In the genomic region with DNA sequence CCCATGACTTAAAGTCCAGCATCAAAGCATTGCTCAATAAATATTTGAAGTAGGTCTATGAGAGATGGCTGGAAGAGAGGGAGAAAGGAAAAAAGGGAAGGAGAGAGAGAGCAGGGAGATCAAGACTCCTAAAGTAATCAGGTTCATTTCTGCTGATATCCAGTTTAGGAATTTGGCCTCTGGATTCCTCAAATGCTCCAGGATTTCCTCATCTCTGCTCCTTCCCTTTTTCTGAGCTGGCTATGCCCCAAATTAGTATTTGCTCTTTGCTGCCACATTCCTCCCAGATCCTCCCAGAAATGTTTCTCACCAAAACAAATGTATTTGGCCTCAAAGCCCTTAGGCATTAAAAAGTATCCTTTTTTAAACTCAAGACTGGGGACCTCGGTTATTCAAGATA, we compare ENCODE assay signal across 18 cellular contexts.
DNase-seq lines count a peak whose midpoint lies in the region; ATAC-seq and TF ChIP-seq lines count a peak whose summit lies in the region.
"Had no signal": no experiment of that assay in that cellular context is flagged by ENCODE, and none has a peak within 500 bp of the region (broad histone marks: within the 10 kb centered on the region; RNA-seq: fewer than 3 reads in every experiment).

No MANE protein-coding gene starts in this region.

- H3K36me3 Mint-ChIP-seq in HFFc6 (ENCODE audit: low read depth) (no peaks in the 10 kb centered on the region), mesothelial cell of epicardium (no peaks in the 10 kb centered on the region), chondrocyte (ENCODE audit: low read depth) (no peaks in the 10 kb centered on the region)
- no peaks in the 10 kb centered on the region for H3K36me3 Mint-ChIP-seq in effector memory CD8-positive, alpha-beta T cell (ENCODE audit: insufficient read depth)
- H3K36me3 Mint-ChIP-seq: naive thymus-derived CD4-positive, alpha-beta T cell had no signal

- no peak for TF ChIP-seq CTCF in AG10803 (conservative IDR thresholded peaks at IDR 0.05; ENCODE audit: low read length)
- no peak for TF ChIP-seq CTCF in HFFc6 (IDR thresholded peaks at IDR 0.05)
- TF ChIP-seq CTCF in cardiac fibroblast (IDR thresholded peaks at IDR 0.05; ENCODE audit: low read depth, low read length) = no peak
- TF ChIP-seq CTCF in mesothelial cell of epicardium (IDR thresholded peaks at IDR 0.05; ENCODE audit: unreplicated experiment) = no peak
- TF ChIP-seq CTCF in chondrocyte (IDR thresholded peaks at IDR 0.05) = no peak

- no peaks in the 10 kb centered on the region for H3K9me3 Mint-ChIP-seq in HFFc6
- H3K9me3 Mint-ChIP-seq in mesothelial cell of epicardium = no peaks in the 10 kb centered on the region
- H3K9me3 Mint-ChIP-seq in chondrocyte (ENCODE audit: low read depth) = no peaks in the 10 kb centered on the region
- H3K9me3 Mint-ChIP-seq in effector memory CD8-positive, alpha-beta T cell = peaks cover 4 to 13% of the 10 kb centered on the region in 2 donors

- DNase-seq in AG10803 (ENCODE audit: low read depth) (peak; percentile 79), HFFc6 (peak; percentile 75), cardiac fibroblast (ENCODE audit: low read depth in 2 of 2) (peak; percentile 13 to 56), mesothelial cell of epicardium (ENCODE audit: low spot score in 2 of 2, unreplicated experiment in 2 of 2) (no peak), chondrocyte (ENCODE audit: low spot score) (no peak), nucleus accumbens (lab: John Stamatoyannopoulos, UW) (no peak), medulla oblongata (ENCODE audit: extremely low spot score) (no peak)
- DNase-seq in effector memory CD8-positive, alpha-beta T cell = no peak
- DNase-seq: activated CD4-positive, alpha-beta T cell treated with anti-CD3 and anti-CD28 coated beads for 48 hours; activated T-cell treated with anti-CD3 and anti-CD28 coated beads, Interleukin-2, amount 50 U/mL, for 4 hours; adrenal gland; kidney; naive thymus-derived CD4-positive, alpha-beta T cell; NCI-H1694 treated with DMSO at 0.1 percent for 48 hours; NCI-H69; stimulated activated CD4-positive, alpha-beta T cell treated with anti-CD3 and anti-CD28 coated beads, Interleukin-2, amount 100 ng/mL, for 48 hours had no signal

- no peaks in the 10 kb centered on the region for H3K27me3 Mint-ChIP-seq in HFFc6 (ENCODE audit: insufficient read depth)
- H3K27me3 Mint-ChIP-seq in mesothelial cell of epicardium (ENCODE audit: low read depth) = no peaks in the 10 kb centered on the region
- no peaks in the 10 kb centered on the region for H3K27me3 Mint-ChIP-seq in chondrocyte (ENCODE audit: low read depth)
- no peaks in the 10 kb centered on the region for H3K27me3 Mint-ChIP-seq in effector memory CD8-positive, alpha-beta T cell
- H3K27me3 Mint-ChIP-seq: naive thymus-derived CD4-positive, alpha-beta T cell had no signal

- H3K4me3 Mint-ChIP-seq in HFFc6 (peak overlapping the region; percentile 44), mesothelial cell of epicardium (no peak overlapping the region), chondrocyte (ENCODE audit: unreplicated experiment) (no peak overlapping the region)
- no peak overlapping the region for H3K4me3 Mint-ChIP-seq in effector memory CD8-positive, alpha-beta T cell
- H3K4me3 Mint-ChIP-seq: activated T-cell treated with anti-CD3 and anti-CD28 coated beads, Interleukin-2, amount 50 U/mL, for 4 hours; naive thymus-derived CD4-positive, alpha-beta T cell had no signal

- H3K4me1 Mint-ChIP-seq in HFFc6 (ENCODE audit: low read depth) = peaks cover 63% of the 10 kb centered on the region
- peaks cover 10% of the 10 kb centered on the region for H3K4me1 Mint-ChIP-seq in mesothelial cell of epicardium
- peaks cover 23% of the 10 kb centered on the region for H3K4me1 Mint-ChIP-seq in chondrocyte (ENCODE audit: low read depth)
- no peaks in the 10 kb centered on the region for H3K4me1 Mint-ChIP-seq in effector memory CD8-positive, alpha-beta T cell (ENCODE audit: low read depth in 2 of 2)
- H3K4me1 Mint-ChIP-seq: naive thymus-derived CD4-positive, alpha-beta T cell had no signal

- H3K4me3 ChIP-seq in AG10803 (ENCODE audit: low read length) (no peak overlapping the region), cardiac fibroblast (replicated peaks in 1 of 2; ENCODE audit: low read depth in 2 of 2, low read length in 2 of 2) (no peak overlapping the region)
- H3K4me3 ChIP-seq: adrenal gland, K562, tibial nerve had no signal

- H3K27ac Mint-ChIP-seq in HFFc6 = peak overlapping the region; percentile 47
- peak overlapping the region; percentile 60 for H3K27ac Mint-ChIP-seq in mesothelial cell of epicardium
- no peak overlapping the region for H3K27ac Mint-ChIP-seq in chondrocyte (ENCODE audit: unreplicated experiment)
- no peak overlapping the region for H3K27ac Mint-ChIP-seq in effector memory CD8-positive, alpha-beta T cell
- H3K27ac Mint-ChIP-seq: naive thymus-derived CD4-positive, alpha-beta T cell had no signal

- no peak for ATAC-seq in effector memory CD8-positive, alpha-beta T cell (replicated peaks)
- ATAC-seq: activated T-cell treated with anti-CD3 and anti-CD28 coated beads, Interleukin-2, amount 50 U/mL, for 4 hours; K562; naive thymus-derived CD4-positive, alpha-beta T cell had no signal

Comparison
In these comparisons a context has a peak if more than half of its experiments do, and no peak if none do; other contexts are left out.
1. DNase-seq: peak in AG10803 (single experiment), HFFc6 (single experiment) and cardiac fibroblast (2 of 2); none in mesothelial cell of epicardium (0 of 2), chondrocyte (single experiment), effector memory CD8-positive, alpha-beta T cell (0 of 3), nucleus accumbens (0 of 56) and medulla oblongata (single experiment).
2. H3K27ac Mint-ChIP-seq: peak in HFFc6 (single experiment) and mesothelial cell of epicardium (single experiment); none in chondrocyte (single experiment) and effector memory CD8-positive, alpha-beta T cell (0 of 2).